Comparison of ENCODE assay signal across 8 cellular contexts in genomic region chr6:26055670-26056582, GRCh38. TPM values are rescaled to one million over a fixed set of nuclear protein-coding genes. Genes with fewer than 3 reads are reported as not detected.
DNase-seq lines count a peak whose midpoint lies in the region; ATAC-seq and TF ChIP-seq lines count a peak whose summit lies in the region.

No MANE protein-coding gene starts in this region.

- H3K27ac ChIP-seq in DND-41 (ENCODE audit: low read length) (peak overlapping the region; percentile 99), Peyer's patch (peak overlapping the region; percentile 92 to 98 (median 94)), fibroblast of lung (ENCODE audit: insufficient read depth, low read length) (peak overlapping the region; percentile 81)
- peak overlapping the region; percentile 83 for H3K27ac ChIP-seq in naive thymus-derived CD4-positive, alpha-beta T cell (ENCODE audit: low read depth, low read length)

- CTCF ChIA-PET in naive thymus-derived CD4-positive, alpha-beta T cell (lab: Charles Lee), result interaction anchor here (0.6 to 1.1 kb wide), 4 partner anchors 10 to 179 kb away, joined by 3 read pairs; a partner anchor contains a TSS

- no peaks in the 10 kb centered on the region for H3K36me3 ChIP-seq in DND-41 (ENCODE audit: insufficient read depth, low read length)
- H3K36me3 ChIP-seq in Peyer's patch, result no peaks in the 10 kb centered on the region
- H3K36me3 ChIP-seq in fibroblast of lung (ENCODE audit: control insufficient read depth, insufficient read depth, low read length), result no peaks in the 10 kb centered on the region
- peaks cover 0 to 7% (median 0%) of the 10 kb centered on the region in 3 experiments for H3K36me3 ChIP-seq in naive thymus-derived CD4-positive, alpha-beta T cell (ENCODE audit: control insufficient read depth in 2 of 3, insufficient read depth in 3 of 3, low read length in 3 of 3)

- H4K20me1 ChIP-seq in DND-41 (ENCODE audit: insufficient read depth, low read length) (no peaks in the 10 kb centered on the region), fibroblast of lung (ENCODE audit: control insufficient read depth, extremely low read depth, insufficient read depth, low read length) (no peaks in the 10 kb centered on the region)

- no peaks in the 10 kb centered on the region for H3K9me3 ChIP-seq in DND-41 (ENCODE audit: insufficient read depth, low read length, severe bottlenecking)
- no peaks in the 10 kb centered on the region for H3K9me3 ChIP-seq in Peyer's patch
- no peaks in the 10 kb centered on the region for H3K9me3 ChIP-seq in fibroblast of lung (ENCODE audit: control insufficient read depth, insufficient read depth, low read depth, low read length)
- no peaks in the 10 kb centered on the region for H3K9me3 ChIP-seq in naive thymus-derived CD4-positive, alpha-beta T cell (ENCODE audit: control insufficient read depth in 2 of 3, low read length in 3 of 3)

- H3K79me2 ChIP-seq in DND-41 (ENCODE audit: insufficient read depth, low read length), result peaks cover 23% of the 10 kb centered on the region
- no peaks in the 10 kb centered on the region for H3K79me2 ChIP-seq in fibroblast of lung (ENCODE audit: control insufficient read depth, insufficient read depth, low read length)

- H3K9me3 Mint-ChIP-seq in activated T-helper 17 cell treated with anti-CD3 and anti-CD28 coated beads, Interleukin-2, amount 50 U/mL, for 72 hours, result no peaks in the 10 kb centered on the region
- peaks cover 0 to 1% (median 0%) of the 10 kb centered on the region in 11 donors for H3K9me3 Mint-ChIP-seq in naive thymus-derived CD4-positive, alpha-beta T cell

- peak overlapping the region; percentile 62 to 71 for H3K4me3 ChIP-seq in DND-41 (ENCODE audit: low read depth in 1 of 2, low read length in 2 of 2)
- peak overlapping the region; percentile 56 to 77 (median 64) for H3K4me3 ChIP-seq in Peyer's patch
- peak overlapping the region; percentile 47 to 80 (median 66) for H3K4me3 ChIP-seq in fibroblast of lung (replicated peaks in 1 of 4; ENCODE audit: control extremely low read depth in 1 of 4, insufficient read depth in 1 of 4, low read depth in 3 of 4, low read length in 4 of 4)
- H3K4me3 ChIP-seq in naive thymus-derived CD4-positive, alpha-beta T cell (ENCODE audit: low read length), result peak overlapping the region; percentile 93

- TF ChIP-seq POLR2A in Peyer's patch (IDR thresholded peaks at IDR 0.05), result peak; percentile 99 to 100

- H3K4me1 Mint-ChIP-seq in activated T-helper 17 cell treated with anti-CD3 and anti-CD28 coated beads, Interleukin-2, amount 50 U/mL, for 72 hours, result peaks cover 9% of the 10 kb centered on the region
- peaks cover 9 to 57% (median 10%) of the 10 kb centered on the region in 7 donors for H3K4me1 Mint-ChIP-seq in naive thymus-derived CD4-positive, alpha-beta T cell

- peak overlapping the region; percentile 95 for H3K9ac ChIP-seq in DND-41 (ENCODE audit: low read depth, low read length)
- peak overlapping the region; percentile 72 for H3K9ac ChIP-seq in fibroblast of lung (ENCODE audit: insufficient read depth, low read length)

- H3K4me3 Mint-ChIP-seq in activated T-helper 17 cell treated with anti-CD3 and anti-CD28 coated beads, Interleukin-2, amount 50 U/mL, for 72 hours, result peak overlapping the region; percentile 94
- peak overlapping the region; percentile 88 to 99 (median 95) for H3K4me3 Mint-ChIP-seq in naive thymus-derived CD4-positive, alpha-beta T cell

- peak; percentile 96 for DNase-seq in DND-41
- peak; percentile 88 for DNase-seq in KG1 (lab: John Stamatoyannopoulos, UW)
- DNase-seq in Peyer's patch, result peak; percentile 94 to 98 (median 94)
- peak; percentile 78 to 94 for DNase-seq in fibroblast of lung (ENCODE audit: low read depth in 2 of 2)
- DNase-seq in naive thymus-derived CD4-positive, alpha-beta T cell, result peak; percentile 79 to 93 (median 88)
- DNase-seq in stimulated activated naive CD4-positive, alpha-beta T cell (lab: John Stamatoyannopoulos, UW), result peak; percentile 72 to 92 (median 83)

- H2AFZ ChIP-seq in DND-41 (ENCODE audit: low read depth, low read length), result no peak overlapping the region
- H2AFZ ChIP-seq in fibroblast of lung (ENCODE audit: low read length), result no peak overlapping the region

- H3K4me1 ChIP-seq in DND-41 (ENCODE audit: insufficient read depth, low read length) (peaks cover 52% of the 10 kb centered on the region), Peyer's patch (peaks cover 0 to 12% (median 3%) of the 10 kb centered on the region in 4 donors), fibroblast of lung (ENCODE audit: control insufficient read depth, extremely low read depth, insufficient read depth, low read length) (peaks cover 3% of the 10 kb centered on the region)
- peaks cover 0 to 14% of the 10 kb centered on the region in 2 donors for H3K4me1 ChIP-seq in naive thymus-derived CD4-positive, alpha-beta T cell (ENCODE audit: control insufficient read depth in 2 of 2, insufficient read depth in 2 of 2, low read length in 2 of 2)

- peak overlapping the region; percentile 91 for H3K27ac Mint-ChIP-seq in activated T-helper 17 cell treated with anti-CD3 and anti-CD28 coated beads, Interleukin-2, amount 50 U/mL, for 72 hours
- peak overlapping the region; percentile 95 to 99 (median 98) for H3K27ac Mint-ChIP-seq in naive thymus-derived CD4-positive, alpha-beta T cell

- intact Hi-C loops in naive thymus-derived CD4-positive, alpha-beta T cell (cut with micrococcal nuclease), result loop anchor here (1.0 to 5.0 kb wide), 15 partner anchors 11 to 1836 kb away; a partner anchor contains a TSS

- POLR2A ChIA-PET in naive thymus-derived CD4-positive, alpha-beta T cell (lab: Charles Lee), result interaction anchor here (0.6 to 42.5 kb wide), 43 partner anchors 8 to 1837 kb away, joined by 3 to 2497 read pairs (median 7); partner anchors contain the start of gene HFE

- TF ChIP-seq CTCF in DND-41 (IDR thresholded peaks at IDR 0.05; ENCODE audit: borderline replicate concordance, extremely low read depth, low read length, poor library complexity, severe bottlenecking) (no peak), Peyer's patch (IDR thresholded peaks at IDR 0.05) (no peak), fibroblast of lung (conservative IDR thresholded peaks at IDR 0.05 in 1 of 2, IDR thresholded peaks at IDR 0.05 in 1 of 2; ENCODE audit: low read depth in 1 of 2, low read length in 2 of 2) (no peak)

- H3K27me3 ChIP-seq in DND-41 (ENCODE audit: insufficient read depth, low read length, poor library complexity) (no peaks in the 10 kb centered on the region), Peyer's patch (no peaks in the 10 kb centered on the region), fibroblast of lung (ENCODE audit: control insufficient read depth, insufficient read depth, low read length) (no peaks in the 10 kb centered on the region)
- H3K27me3 ChIP-seq in naive thymus-derived CD4-positive, alpha-beta T cell (ENCODE audit: control insufficient read depth in 2 of 2, insufficient read depth in 2 of 2, low read length in 2 of 2), result no peaks in the 10 kb centered on the region

- peaks cover 18% of the 10 kb centered on the region for H3K36me3 Mint-ChIP-seq in activated T-helper 17 cell treated with anti-CD3 and anti-CD28 coated beads, Interleukin-2, amount 50 U/mL, for 72 hours (ENCODE audit: low read depth)
- peaks cover 0 to 5% (median 0%) of the 10 kb centered on the region in 5 donors for H3K36me3 Mint-ChIP-seq in naive thymus-derived CD4-positive, alpha-beta T cell

- no peaks in the 10 kb centered on the region for H3K27me3 Mint-ChIP-seq in activated T-helper 17 cell treated with anti-CD3 and anti-CD28 coated beads, Interleukin-2, amount 50 U/mL, for 72 hours
- H3K27me3 Mint-ChIP-seq in naive thymus-derived CD4-positive, alpha-beta T cell, result peaks cover 0 to 10% (median 0%) of the 10 kb centered on the region in 5 donors

- ATAC-seq in DND-41 (ENCODE audit: insufficient read depth, low read depth), result peak; percentile 71
- ATAC-seq in GM21825 (IDR thresholded peaks at IDR 0.05; ENCODE audit: unreplicated experiment), result peak; percentile 68
- ATAC-seq in activated T-helper 17 cell treated with anti-CD3 and anti-CD28 coated beads, Interleukin-2, amount 50 U/mL, for 72 hours (replicated peaks), result peak; percentile 81
- peak; percentile 86 for ATAC-seq in naive thymus-derived CD4-positive, alpha-beta T cell

- peak overlapping the region; percentile 68 for H3K4me2 ChIP-seq in DND-41 (ENCODE audit: insufficient read depth, low read length)
- peak overlapping the region; percentile 60 for H3K4me2 ChIP-seq in fibroblast of lung (ENCODE audit: extremely low read depth, insufficient read depth, low read length)

RNA-seq across cellular contexts. Expression of gene HFE, which starts 31.3 kb away (rescaled TPM):
- 10 to 100 TPM in 2 of 4 donors, 1 to 10 TPM in 2; 8.1 to 13.2 (median 9.7) TPM for total RNA-seq in Peyer's patch
- total RNA-seq in activated T-helper 17 cell treated with anti-CD3 and anti-CD28 coated beads, Interleukin-2, amount 50 U/mL, for 72 hours, result 1 to 10 TPM; 1.7 to 2.1 TPM
- 6.4 and 18.3 TPM in 2 replicates for total RNA-seq in fibroblast of lung
- polyA plus RNA-seq in fibroblast of lung, result 22.1 and 22.3 TPM in 2 replicates
- 13.8 and 15.3 TPM in 2 replicates for polyA plus RNA-seq in fibroblast of lung (2012)
- 8.7 and 32.6 TPM in 2 replicates for polyA minus RNA-seq in fibroblast of lung (ENCODE audit: low replicate concordance)
- 1 to 10 TPM; 1.5 to 4.6 (median 2.5) TPM for total RNA-seq in naive thymus-derived CD4-positive, alpha-beta T cell
- under 1 TPM; 0.65 to 0.85 TPM for polyA plus RNA-seq in naive thymus-derived CD4-positive, alpha-beta T cell

Comparison
In these comparisons a context has a peak if more than half of its experiments do, and no peak if none do; other contexts are left out.
1. Peak in every context shown above with its lines: DNase-seq, ATAC-seq, H3K4me3 ChIP-seq and H3K27ac ChIP-seq.